ENCODE assay signal across 8 cellular contexts in genomic region chrX:66638591-66639500, GRCh38. TPM values are rescaled to one million over a fixed set of nuclear protein-coding genes. Genes with fewer than 3 reads are reported as not detected.
DNase-seq lines count a peak whose midpoint lies in the region; ATAC-seq and TF ChIP-seq lines count a peak whose summit lies in the region.

Gene EDA2R, minus strand, starts transcription at chrX:66639078. Its CDS starts 23,058 bp downstream, at chrX:66616020.

- WGBS in mesenchymal stem cell = 3% methylated on average over 23 of the region's 32 CpGs

- peak within 1 kb of the TSS; percentile 52 for H2BK15ac ChIP-seq in mesenchymal stem cell (ENCODE audit: low read depth, poor library complexity, severe bottlenecking)

- H3K4me3 Mint-ChIP-seq in T-helper 1 cell treated with Interleukin-12 subunit alpha and Interleukin-12 subunit beta and Interleukin-4 antibody, amounts not matched to agents 30 μg/mL and 1 μg/mL, for 36 hours = peak within 1 kb of the TSS; percentile 86
- peak within 1 kb of the TSS; percentile 56 for H3K4me3 Mint-ChIP-seq in stimulated activated naive CD8-positive, alpha-beta T cell treated with anti-CD3 and anti-CD28 coated beads, Interleukin-15, Interleukin-2, amounts not matched to agents 100 ng/mL and 50 ng/mL, for 24 hours

- POLR2A ChIA-PET in AG04450 (lab: Yijun Ruan, JAX) = interaction anchor here (0.6 to 1.4 kb wide), 5 partner anchors 9 to 39 kb away, joined by 3 to 4 read pairs (median 3); no protein-coding TSS in a partner anchor

- peaks cover 19% of the 10 kb centered on the region for H3K4me1 Mint-ChIP-seq in T-helper 1 cell treated with Interleukin-12 subunit alpha and Interleukin-12 subunit beta and Interleukin-4 antibody, amounts not matched to agents 30 μg/mL and 1 μg/mL, for 36 hours (ENCODE audit: low read depth)
- H3K4me1 Mint-ChIP-seq in stimulated activated naive CD8-positive, alpha-beta T cell treated with anti-CD3 and anti-CD28 coated beads, Interleukin-15, Interleukin-2, amounts not matched to agents 100 ng/mL and 50 ng/mL, for 24 hours (ENCODE audit: low read depth) = peaks cover 11% of the 10 kb centered on the region

- H3K36me3 ChIP-seq in mesenchymal stem cell (ENCODE audit: control insufficient read depth in 1 of 2, insufficient read depth in 2 of 2, low read depth in 1 of 2, low read length in 2 of 2) = no peaks in the 10 kb centered on the region

- peak within 1 kb of the TSS; percentile 39 for H2AFZ ChIP-seq in mesenchymal stem cell (ENCODE audit: low read depth, low read length)

- H3K36me3 Mint-ChIP-seq in T-helper 1 cell treated with Interleukin-12 subunit alpha and Interleukin-12 subunit beta and Interleukin-4 antibody, amounts not matched to agents 30 μg/mL and 1 μg/mL, for 36 hours (ENCODE audit: low read depth) = no peaks in the 10 kb centered on the region
- H3K36me3 Mint-ChIP-seq in stimulated activated naive CD8-positive, alpha-beta T cell treated with anti-CD3 and anti-CD28 coated beads, Interleukin-15, Interleukin-2, amounts not matched to agents 100 ng/mL and 50 ng/mL, for 24 hours (ENCODE audit: low read depth) = no peaks in the 10 kb centered on the region

- H3K4me2 ChIP-seq in mesenchymal stem cell (ENCODE audit: low read length, poor library complexity, severe bottlenecking) = peak within 1 kb of the TSS; percentile 56

- no peaks in the 10 kb centered on the region for H3K27me3 Mint-ChIP-seq in T-helper 1 cell treated with Interleukin-12 subunit alpha and Interleukin-12 subunit beta and Interleukin-4 antibody, amounts not matched to agents 30 μg/mL and 1 μg/mL, for 36 hours (ENCODE audit: low read depth)
- H3K27me3 Mint-ChIP-seq in stimulated activated naive CD8-positive, alpha-beta T cell treated with anti-CD3 and anti-CD28 coated beads, Interleukin-15, Interleukin-2, amounts not matched to agents 100 ng/mL and 50 ng/mL, for 24 hours = no peaks in the 10 kb centered on the region

- H2BK120ac ChIP-seq in mesenchymal stem cell (ENCODE audit: low read depth, low read length) = peak within 1 kb of the TSS; percentile 73

- peak within 1 kb of the TSS; percentile 75 for H4K8ac ChIP-seq in mesenchymal stem cell (ENCODE audit: low read length)

- peak within 1 kb of the TSS in 1 of 2 experiments; percentile 82 for H3K14ac ChIP-seq in mesenchymal stem cell (ENCODE audit: low read length in 2 of 2)

- H3K23ac ChIP-seq in mesenchymal stem cell (ENCODE audit: low read length in 2 of 2) = no peak within 1 kb of the TSS

- CTCF ChIA-PET in AG04450 (lab: Charles Lee) = interaction anchor here (1.1 kb wide), 1 partner anchor 36 kb away, joined by 3 read pairs; no protein-coding TSS in a partner anchor

- peak within 1 kb of the TSS; percentile 66 to 89 for H2BK12ac ChIP-seq in mesenchymal stem cell (ENCODE audit: low read length in 2 of 2)

- peak within 1 kb of the TSS; percentile 98 for H2BK5ac ChIP-seq in mesenchymal stem cell (ENCODE audit: low read depth, low read length, poor library complexity, severe bottlenecking)

- intact Hi-C loops in dorsolateral prefrontal cortex (cut with DNase I) = no loop called here

- H3K9me3 ChIP-seq in AG04450 (ENCODE audit: control insufficient read depth, insufficient read depth, low read length) = no peaks in the 10 kb centered on the region
- H3K9me3 ChIP-seq in mesenchymal stem cell (ENCODE audit: control insufficient read depth, low read length) = no peaks in the 10 kb centered on the region

- DNase-seq in AG04450 (ENCODE audit: low read depth, low spot score) = no peak
- DNase-seq in dorsolateral prefrontal cortex = peak in 1 of 10 donors; percentile 29
- peak; percentile 81 for DNase-seq in mesenchymal stem cell
- no peak for DNase-seq in left lobe of liver (ENCODE audit: low spot score)

- H3K18ac ChIP-seq in mesenchymal stem cell (ENCODE audit: low read depth in 1 of 2, low read length in 2 of 2) = peak within 1 kb of the TSS; percentile 90 to 92

- no peaks in the 10 kb centered on the region for H3K79me1 ChIP-seq in mesenchymal stem cell (replicated peaks; ENCODE audit: low read length, poor library complexity, severe bottlenecking)

- H3K9ac ChIP-seq in mesenchymal stem cell (ENCODE audit: low read length) = peak within 1 kb of the TSS; percentile 97

- peak within 1 kb of the TSS; percentile 74 for H3K4me3 ChIP-seq in AG04450 (ENCODE audit: low read depth, low read length)
- peak within 1 kb of the TSS in 58 of 59 donors; percentile 4 to 68 (median 46) for H3K4me3 ChIP-seq in dorsolateral prefrontal cortex
- peak within 1 kb of the TSS; percentile 74 to 87 for H3K4me3 ChIP-seq in mesenchymal stem cell (ENCODE audit: insufficient read depth in 1 of 2, low read depth in 1 of 2, low read length in 2 of 2)

- H4K91ac ChIP-seq in mesenchymal stem cell (ENCODE audit: low read length) = peak within 1 kb of the TSS; percentile 68

- ATAC-seq in GM18867 (IDR thresholded peaks at IDR 0.05; ENCODE audit: unreplicated experiment) (peak; percentile 75), HG02981 (IDR thresholded peaks at IDR 0.05; ENCODE audit: unreplicated experiment) (peak; percentile 93), left lobe of liver (no peak)

- TF ChIP-seq CTCF in AG04450 (IDR thresholded peaks at IDR 0.05; ENCODE audit: low read depth, low read length) = no peak
- no peak for TF ChIP-seq CTCF in dorsolateral prefrontal cortex (IDR thresholded peaks at IDR 0.05 in 54 of 56, conservative IDR thresholded peaks at IDR 0.05 in 2 of 56; ENCODE audit: low read depth in 1 of 56, partially characterized antibody in 56 of 56)

- H3K27me3 ChIP-seq in AG04450 (ENCODE audit: control insufficient read depth, insufficient read depth, low read length) (no peaks in the 10 kb centered on the region), dorsolateral prefrontal cortex (peaks cover 0 to 54% (median 11%) of the 10 kb centered on the region in 45 donors), mesenchymal stem cell (ENCODE audit: control insufficient read depth in 1 of 2, insufficient read depth in 1 of 2, low read length in 2 of 2) (peaks cover 0 to 4% of the 10 kb centered on the region in 2 experiments)

- no peaks in the 10 kb centered on the region for H3K9me3 Mint-ChIP-seq in T-helper 1 cell treated with Interleukin-12 subunit alpha and Interleukin-12 subunit beta and Interleukin-4 antibody, amounts not matched to agents 30 μg/mL and 1 μg/mL, for 36 hours
- H3K9me3 Mint-ChIP-seq in stimulated activated naive CD8-positive, alpha-beta T cell treated with anti-CD3 and anti-CD28 coated beads, Interleukin-15, Interleukin-2, amounts not matched to agents 100 ng/mL and 50 ng/mL, for 24 hours = no peaks in the 10 kb centered on the region

- H3K27ac ChIP-seq in AG04450 (ENCODE audit: low read depth, low read length) (peak within 1 kb of the TSS; percentile 87), dorsolateral prefrontal cortex (peak within 1 kb of the TSS in 2 of 59 donors; percentile 28 to 35), mesenchymal stem cell (ENCODE audit: low read length, poor library complexity, severe bottlenecking) (peak within 1 kb of the TSS; percentile 100)

- peak within 1 kb of the TSS in 1 of 2 experiments; percentile 89 for H3K4ac ChIP-seq in mesenchymal stem cell (ENCODE audit: low read depth in 1 of 2, low read length in 2 of 2)

- H3K4me1 ChIP-seq in mesenchymal stem cell (ENCODE audit: control insufficient read depth, insufficient read depth, low read depth, low read length) = no peaks in the 10 kb centered on the region

- peak within 1 kb of the TSS; percentile 63 for H3K27ac Mint-ChIP-seq in T-helper 1 cell treated with Interleukin-12 subunit alpha and Interleukin-12 subunit beta and Interleukin-4 antibody, amounts not matched to agents 30 μg/mL and 1 μg/mL, for 36 hours
- peak within 1 kb of the TSS; percentile 49 for H3K27ac Mint-ChIP-seq in stimulated activated naive CD8-positive, alpha-beta T cell treated with anti-CD3 and anti-CD28 coated beads, Interleukin-15, Interleukin-2, amounts not matched to agents 100 ng/mL and 50 ng/mL, for 24 hours

- peak within 1 kb of the TSS; percentile 87 for H2AK5ac ChIP-seq in mesenchymal stem cell (ENCODE audit: low read length, severe bottlenecking)

RNA-seq across cellular contexts. Expression of gene EDA2R, which starts in this region (rescaled TPM):
- polyA plus RNA-seq in AG04450 (2011; rRNA removed) = 26.7 and 30.9 TPM in 2 replicates
- polyA minus RNA-seq in AG04450 (2011; rRNA and poly(A)+ RNA removed) = 39.8 and 58.4 TPM in 2 replicates
- total RNA-seq in dorsolateral prefrontal cortex (1 to 10 TPM in 110 of 120 experiments, under 1 TPM in 10; 0.52 to 6.9 (median 1.9) TPM), left lobe of liver (0.15 TPM)
- 12.0 TPM for polyA plus RNA-seq in mesenchymal stem cell (2013, experiment 1 of 2)
- 12.1 TPM for polyA plus RNA-seq in mesenchymal stem cell (2013, experiment 2 of 2)
